Comparison of ENCODE assay signal across 23 cellular contexts in the genomic region with DNA sequence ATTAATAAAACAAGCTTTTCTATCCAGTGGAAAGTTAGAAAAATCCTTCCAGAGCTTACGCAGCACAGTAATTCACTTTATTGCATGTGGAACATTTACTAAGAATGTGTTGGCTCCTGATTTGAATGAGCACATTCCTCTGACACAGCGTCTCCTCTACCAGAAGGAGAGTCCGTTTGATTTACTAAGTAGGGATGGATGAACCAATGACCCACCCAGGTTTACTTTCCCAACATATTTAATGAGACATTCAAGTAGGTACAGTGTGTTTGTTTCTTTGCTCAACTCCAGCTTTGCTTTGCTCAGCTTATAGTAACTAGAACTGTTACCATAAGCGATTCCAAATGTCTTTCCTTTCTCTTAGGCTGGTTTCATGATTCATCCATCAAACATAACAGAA.
"Had no signal": no experiment of that assay in that cellular context is flagged by ENCODE, and none has a peak within 500 bp of the region (broad histone marks: within the 10 kb centered on the region; RNA-seq: fewer than 3 reads in every experiment).

No MANE protein-coding gene starts in this region.

- H3K9me3 Mint-ChIP-seq: natural killer cell treated with Interleukin-12 subunit alpha and Interleukin-12 subunit beta and Interleukin-15 and Interleukin-18, amount 100 ng/mL, for 72 hours; stimulated activated memory B cell treated with anti-CD40 and anti-IgM and Interleukin-4, amounts not matched to agents 10 μg/mL and 1 μg/mL and 100 μg/mL, for 72 hours had no signal

- H3K4me3 ChIP-seq: dorsolateral prefrontal cortex, esophagus squamous epithelium, left lung, mucosa of descending colon, neural progenitor cell, prostate gland, right atrium auricular region, testis, tibial artery had no signal

- ATAC-seq: left lung; mucosa of descending colon; sciatic nerve; stimulated activated memory B cell treated with anti-CD40 and anti-IgM and Interleukin-4, amounts not matched to agents 10 μg/mL and 1 μg/mL and 100 μg/mL, for 72 hours; stimulated activated naive CD8-positive, alpha-beta T cell treated with anti-CD3 and anti-CD28 coated beads, Interleukin-15, Interleukin-2, amounts not matched to agents 100 U/mL and 50 U/mL, for 24 hours had no signal

- H3K4me3 Mint-ChIP-seq: endodermal cell; mesothelial cell of epicardium; naive B cell; natural killer cell treated with Interleukin-12 subunit alpha and Interleukin-12 subunit beta and Interleukin-15 and Interleukin-18, amount 100 ng/mL, for 72 hours; neural progenitor cell; stimulated activated memory B cell treated with anti-CD40 and anti-IgM and Interleukin-4, amounts not matched to agents 10 μg/mL and 1 μg/mL and 100 μg/mL, for 72 hours; type B pancreatic cell had no signal

- H2AFZ ChIP-seq: neural progenitor cell had no signal

- H3K4me1 Mint-ChIP-seq: endodermal cell; mesothelial cell of epicardium; naive B cell; neural progenitor cell; stimulated activated memory B cell treated with anti-CD40 and anti-IgM and Interleukin-4, amounts not matched to agents 10 μg/mL and 1 μg/mL and 100 μg/mL, for 72 hours had no signal

- H3K36me3 Mint-ChIP-seq: naive B cell; natural killer cell treated with Interleukin-12 subunit alpha and Interleukin-12 subunit beta and Interleukin-15 and Interleukin-18, amount 100 ng/mL, for 72 hours; stimulated activated memory B cell treated with anti-CD40 and anti-IgM and Interleukin-4, amounts not matched to agents 10 μg/mL and 1 μg/mL and 100 μg/mL, for 72 hours had no signal

- H3K36me3 ChIP-seq: esophagus squamous epithelium, left lung, neural progenitor cell, prostate gland, right atrium auricular region, tibial artery had no signal

- H3K9ac ChIP-seq: neural progenitor cell had no signal

- H3K4me2 ChIP-seq: neural progenitor cell had no signal

- DNase-seq: dorsolateral prefrontal cortex; effector CD4-positive, alpha-beta T cell; endodermal cell; esophagus squamous epithelium; kidney; left lung; mesenchymal stem cell; mucosa of descending colon; naive B cell; stimulated activated CD4-positive, alpha-beta T cell treated with anti-CD3 and anti-CD28 coated beads, Interleukin-2, amount 100 ng/mL, for 24 hours; stimulated activated CD4-positive, alpha-beta T cell treated with anti-CD3 and anti-CD28 coated beads, Interleukin-4, amount 100 ng/mL, for 4 hours; stimulated activated naive CD8-positive, alpha-beta T cell treated with anti-CD3 and anti-CD28 coated beads, Interleukin-15, Interleukin-2, amounts not matched to agents 100 U/mL and 50 U/mL, for 24 hours; substantia nigra; testis; tibial artery had no signal

- H3K9me3 ChIP-seq: esophagus squamous epithelium, left lung, mucosa of descending colon, prostate gland, right atrium auricular region, testis, tibial artery had no signal

- H3K27ac Mint-ChIP-seq: endodermal cell; mesothelial cell of epicardium; naive B cell; natural killer cell treated with Interleukin-12 subunit alpha and Interleukin-12 subunit beta and Interleukin-15 and Interleukin-18, amount 100 ng/mL, for 72 hours; neural progenitor cell; stimulated activated memory B cell treated with anti-CD40 and anti-IgM and Interleukin-4, amounts not matched to agents 10 μg/mL and 1 μg/mL and 100 μg/mL, for 72 hours; type B pancreatic cell had no signal

- H3K27me3 ChIP-seq: esophagus squamous epithelium, left lung, neural progenitor cell, right atrium auricular region, testis, tibial artery had no signal

- H3K27me3 Mint-ChIP-seq: naive B cell; stimulated activated memory B cell treated with anti-CD40 and anti-IgM and Interleukin-4, amounts not matched to agents 10 μg/mL and 1 μg/mL and 100 μg/mL, for 72 hours; type B pancreatic cell had no signal

- H3K4me1 ChIP-seq: esophagus squamous epithelium, left lung, neural progenitor cell, prostate gland, right atrium auricular region, testis, tibial artery had no signal
